In the genomic region with DNA sequence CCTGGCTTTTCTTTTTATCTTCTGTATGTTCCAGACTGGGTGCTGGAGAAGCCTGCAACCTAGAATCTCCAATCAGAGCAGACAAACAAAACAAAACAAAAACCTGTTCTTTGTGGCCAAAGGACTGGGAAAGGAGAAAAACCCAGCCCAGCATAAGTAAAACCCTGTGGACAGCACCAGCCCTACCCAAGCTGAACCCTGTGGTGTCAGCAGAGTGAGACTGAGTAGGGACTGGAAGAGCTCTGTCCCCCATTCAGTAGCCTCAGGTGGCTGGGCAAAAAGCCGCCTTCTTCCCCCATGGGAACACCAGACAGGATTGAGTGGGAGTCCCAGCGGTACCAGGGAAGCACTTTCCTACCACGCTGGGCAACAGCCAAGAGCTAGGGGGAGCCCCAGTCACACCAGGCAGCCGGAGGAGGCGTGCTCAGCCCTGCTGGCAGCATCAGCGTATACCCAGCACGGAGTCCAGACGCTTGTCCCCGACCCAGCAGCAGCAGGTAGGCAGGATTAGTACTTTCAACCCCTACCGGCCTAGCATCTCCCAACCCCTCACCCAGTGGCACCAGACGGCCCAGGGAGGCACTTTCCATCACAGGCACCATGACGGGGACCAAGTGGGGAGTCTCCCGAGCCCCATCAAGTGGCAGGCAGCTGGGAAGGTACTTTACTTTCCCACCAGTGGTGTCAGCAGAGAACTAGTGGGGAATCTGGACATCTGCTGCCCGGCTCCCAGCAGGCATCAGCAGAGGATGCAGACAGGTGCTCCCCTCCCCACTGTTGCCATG, we compare ENCODE assay signal across 8 cellular contexts. TPM values are rescaled to one million over a fixed set of nuclear protein-coding genes. Genes with fewer than 3 reads are reported as not detected.
DNase-seq lines count a peak whose midpoint lies in the region; ATAC-seq and TF ChIP-seq lines count a peak whose summit lies in the region.

No MANE protein-coding gene starts in this region.

- no peaks in the 10 kb centered on the region for H3K4me1 Mint-ChIP-seq in activated CD4-positive, alpha-beta memory T cell treated with anti-CD3 and anti-CD28 coated beads, Interleukin-2, amount 10 ng/mL, durations not matched to agents 7 days and 5 days
- peaks cover 0 to 5% of the 10 kb centered on the region in 2 donors for H3K4me1 Mint-ChIP-seq in effector memory CD8-positive, alpha-beta T cell (ENCODE audit: low read depth in 2 of 2)

- ATAC-seq in GM19397 (IDR thresholded peaks at IDR 0.05; ENCODE audit: unreplicated experiment) (peak; percentile 94), HG03565 (IDR thresholded peaks at IDR 0.05; ENCODE audit: unreplicated experiment) (peak; percentile 74)
- peak; percentile 99 for ATAC-seq in effector memory CD8-positive, alpha-beta T cell (replicated peaks)

- peaks cover 15% of the 10 kb centered on the region for H3K27me3 Mint-ChIP-seq in activated CD4-positive, alpha-beta memory T cell treated with anti-CD3 and anti-CD28 coated beads, Interleukin-2, amount 10 ng/mL, durations not matched to agents 7 days and 5 days
- no peaks in the 10 kb centered on the region for H3K27me3 Mint-ChIP-seq in effector memory CD8-positive, alpha-beta T cell

- no peaks in the 10 kb centered on the region for H3K9me3 Mint-ChIP-seq in activated CD4-positive, alpha-beta memory T cell treated with anti-CD3 and anti-CD28 coated beads, Interleukin-2, amount 10 ng/mL, durations not matched to agents 7 days and 5 days
- no peaks in the 10 kb centered on the region for H3K9me3 Mint-ChIP-seq in effector memory CD8-positive, alpha-beta T cell

- no peak overlapping the region for H3K27ac Mint-ChIP-seq in activated CD4-positive, alpha-beta memory T cell treated with anti-CD3 and anti-CD28 coated beads, Interleukin-2, amount 10 ng/mL, durations not matched to agents 7 days and 5 days
- no peak overlapping the region for H3K27ac Mint-ChIP-seq in effector memory CD8-positive, alpha-beta T cell

- CTCF ChIA-PET in activated CD4-positive, alpha-beta memory T cell treated with anti-CD3 and anti-CD28 coated beads, Interleukin-2, amount 10 ng/mL, durations not matched to agents 7 days and 5 days (lab: Charles Lee) = interaction anchor here (0.7 to 1.7 kb wide), 11 partner anchors 9 to 620 kb away, joined by 3 to 7 read pairs (median 3); a partner anchor contains a TSS

- POLR2A ChIA-PET in activated CD4-positive, alpha-beta memory T cell treated with anti-CD3 and anti-CD28 coated beads, Interleukin-2, amount 10 ng/mL, durations not matched to agents 7 days and 5 days (lab: Charles Lee) = no interaction called here

- peak; percentile 84 for TF ChIP-seq CTCF in C4-2B (conservative IDR thresholded peaks at IDR 0.05)

- no peaks in the 10 kb centered on the region for H3K36me3 Mint-ChIP-seq in activated CD4-positive, alpha-beta memory T cell treated with anti-CD3 and anti-CD28 coated beads, Interleukin-2, amount 10 ng/mL, durations not matched to agents 7 days and 5 days (ENCODE audit: low read depth)
- no peaks in the 10 kb centered on the region for H3K36me3 Mint-ChIP-seq in effector memory CD8-positive, alpha-beta T cell (ENCODE audit: insufficient read depth)

- H3K27ac ChIP-seq in C4-2B = no peak overlapping the region

- peak; percentile 92 to 93 for DNase-seq in NCI-H526 (lab: John Stamatoyannopoulos, UW)
- DNase-seq in activated CD4-positive, alpha-beta memory T cell treated with anti-CD3 and anti-CD28 coated beads, Interleukin-2, amount 10 ng/mL, durations not matched to agents 7 days and 5 days = peak; percentile 59
- DNase-seq in effector memory CD8-positive, alpha-beta T cell = peak; percentile 16 to 41 (median 32)
- peak; percentile 90 for DNase-seq in medulla oblongata (ENCODE audit: extremely low spot score)
- peak; percentile 2 to 8 for DNase-seq in stimulated activated CD8-positive, alpha-beta memory T cell treated with anti-CD3 and anti-CD28 coated beads, Interleukin-15, amount 100 ng/mL, for 4 hours (ENCODE audit: low read depth in 2 of 2)

- peak overlapping the region; percentile 43 for H3K4me3 Mint-ChIP-seq in activated CD4-positive, alpha-beta memory T cell treated with anti-CD3 and anti-CD28 coated beads, Interleukin-2, amount 10 ng/mL, durations not matched to agents 7 days and 5 days
- peak overlapping the region; percentile 48 to 58 for H3K4me3 Mint-ChIP-seq in effector memory CD8-positive, alpha-beta T cell

RNA-seq across cellular contexts. Expression of a gene that starts 8.6 kb away (rescaled TPM):
- 1 to 10 TPM; 1.5 to 2.2 TPM for total RNA-seq in activated CD4-positive, alpha-beta memory T cell treated with anti-CD3 and anti-CD28 coated beads, Interleukin-2, amount 10 ng/mL, durations not matched to agents 7 days and 5 days

Comparison
In these comparisons a context has a peak if more than half of its experiments do, and no peak if none do; other contexts are left out.
1. DNase-seq: peak in every context shown above with its lines; median percentile 92 in NCI-H526; 90 in medulla oblongata; 59 in activated CD4-positive, alpha-beta memory T cell treated with anti-CD3 and anti-CD28 coated beads, Interleukin-2, amount 10 ng/mL, durations not matched to agents 7 days and 5 days; 32 in effector memory CD8-positive, alpha-beta T cell; 5 in stimulated activated CD8-positive, alpha-beta memory T cell treated with anti-CD3 and anti-CD28 coated beads, Interleukin-15, amount 100 ng/mL, for 4 hours.